In genomic region chr10:58435297-58435696, GRCh38 we compare ENCODE assay signal across 1 cellular context.
TF ChIP-seq lines count a peak whose summit lies in the region.

No MANE protein-coding gene starts in this region.

TF ChIP-seq in IMR-90, 13 proteins besides CTCF, POLR2A, EP300 and RAD21 (continued from another document):
- no peak for TF ChIP-seq USF2 (IDR thresholded peaks at IDR 0.05; ENCODE audit: low read depth, low read length)
- peak; percentile 46; the same call in 1 of the 2 replicates for TF ChIP-seq CHD1 (IDR thresholded peaks at IDR 0.05; ENCODE audit: low read depth, low read length)
- TF ChIP-seq CEBPB (IDR thresholded peaks at IDR 0.05; ENCODE audit: low read depth, low read length), result peak; percentile 87
- TF ChIP-seq ELK1 (IDR thresholded peaks at IDR 0.05; ENCODE audit: borderline replicate concordance, low read depth, low read length), result no peak
- TF ChIP-seq MAFK (IDR thresholded peaks at IDR 0.05; ENCODE audit: low read depth, low read length), result 0 out of 2 replicates have a peak, but pooled peaks have one; percentile 35
